ENCODE assay signal across 8 cellular contexts in genomic region chr1:23177031-23177430, GRCh38. TPM values are rescaled to one million over a fixed set of nuclear protein-coding genes. Genes with fewer than 3 reads are reported as not detected.
DNase-seq lines count a peak whose midpoint lies in the region; ATAC-seq and TF ChIP-seq lines count a peak whose summit lies in the region.

No MANE protein-coding gene starts in this region.

- H2AFZ ChIP-seq in SU-DHL-6 (ENCODE audit: low read depth, low read length, severe bottlenecking) (no peak overlapping the region), fibroblast of lung (ENCODE audit: low read length) (peak overlapping the region; percentile 85)

- DNase-seq in GM06990 (ENCODE audit: extremely low read depth, insufficient read length): no peak
- no peak for DNase-seq in fibroblast of lung (ENCODE audit: low read depth in 2 of 2)
- DNase-seq in prostate gland (ENCODE audit: low spot score): no peak
- DNase-seq in NCI-H1930 (lab: John Stamatoyannopoulos, UW): no peak

- TF ChIP-seq CTCF in GM06990 (IDR thresholded peaks at IDR 0.05; ENCODE audit: insufficient read depth, low read length, poor library complexity, severe bottlenecking) (no peak), SU-DHL-6 (IDR thresholded peaks at IDR 0.05; ENCODE audit: insufficient read depth, low read length, poor library complexity, severe bottlenecking) (no peak), fibroblast of lung (conservative IDR thresholded peaks at IDR 0.05 in 1 of 2, IDR thresholded peaks at IDR 0.05 in 1 of 2; ENCODE audit: low read depth in 1 of 2, low read length in 2 of 2) (no peak), prostate gland (IDR thresholded peaks at IDR 0.05) (no peak)

- intact Hi-C loops in prostate gland (cut with DNase I): no loop called here

- H3K9me2 ChIP-seq in SU-DHL-6 (replicated peaks; ENCODE audit: insufficient read depth, low read length): no peaks in the 10 kb centered on the region

- 50% methylated on average over 10 of the region's 10 CpGs for WGBS in prostate gland

- no peaks in the 10 kb centered on the region for H3K36me3 ChIP-seq in GM06990 (ENCODE audit: control insufficient read depth, insufficient read depth, low read length)
- no peaks in the 10 kb centered on the region for H3K36me3 ChIP-seq in SU-DHL-6 (ENCODE audit: low read length)
- H3K36me3 ChIP-seq in fibroblast of lung (ENCODE audit: control insufficient read depth, insufficient read depth, low read length): no peaks in the 10 kb centered on the region
- H3K36me3 ChIP-seq in prostate gland: no peaks in the 10 kb centered on the region

- H3K27ac ChIP-seq in SU-DHL-6 (ENCODE audit: low read depth, low read length) (no peak overlapping the region), fibroblast of lung (ENCODE audit: insufficient read depth, low read length) (peak overlapping the region; percentile 30), prostate gland (peak overlapping the region; percentile 77 to 79)

- H3K4me1 ChIP-seq in fibroblast of lung (ENCODE audit: control insufficient read depth, extremely low read depth, insufficient read depth, low read length) (peaks cover 5% of the 10 kb centered on the region), prostate gland (replicated peaks) (no peaks in the 10 kb centered on the region)

- H3F3A ChIP-seq in SU-DHL-6 (ENCODE audit: insufficient read depth): no peaks in the 10 kb centered on the region

- H3K9me3 ChIP-seq in SU-DHL-6 (ENCODE audit: insufficient read depth, low read length): no peaks in the 10 kb centered on the region
- no peaks in the 10 kb centered on the region for H3K9me3 ChIP-seq in fibroblast of lung (ENCODE audit: control insufficient read depth, insufficient read depth, low read depth, low read length)
- H3K9me3 ChIP-seq in prostate gland: no peaks in the 10 kb centered on the region

- no peaks in the 10 kb centered on the region for H4K20me1 ChIP-seq in SU-DHL-6 (ENCODE audit: low read depth, low read length)
- no peaks in the 10 kb centered on the region for H4K20me1 ChIP-seq in fibroblast of lung (ENCODE audit: control insufficient read depth, extremely low read depth, insufficient read depth, low read length)

- peak overlapping the region; percentile 31 for H3K4me2 ChIP-seq in SU-DHL-6 (ENCODE audit: low read depth, low read length, poor library complexity, severe bottlenecking)
- H3K4me2 ChIP-seq in fibroblast of lung (ENCODE audit: extremely low read depth, insufficient read depth, low read length): peak overlapping the region; percentile 86

- H3K27me3 ChIP-seq in GM06990 (replicated peaks; ENCODE audit: control insufficient read depth, insufficient read depth, low read length) (no peaks in the 10 kb centered on the region), SU-DHL-6 (ENCODE audit: low read length) (no peaks in the 10 kb centered on the region), fibroblast of lung (ENCODE audit: control insufficient read depth, insufficient read depth, low read length) (no peaks in the 10 kb centered on the region), prostate gland (replicated peaks; ENCODE audit: insufficient read depth) (no peaks in the 10 kb centered on the region)

- no peak for TF ChIP-seq POLR2A in prostate gland (IDR thresholded peaks at IDR 0.05)

- peak overlapping the region; percentile 65 for H3K4me3 ChIP-seq in GM06990 (replicated peaks; ENCODE audit: low read depth, low read length)
- no peak overlapping the region for H3K4me3 ChIP-seq in SU-DHL-6 (ENCODE audit: insufficient read depth, low read length, poor library complexity, severe bottlenecking)
- peak overlapping the region; percentile 38 to 63 (median 51) for H3K4me3 ChIP-seq in fibroblast of lung (replicated peaks in 1 of 4; ENCODE audit: control extremely low read depth in 1 of 4, insufficient read depth in 1 of 4, low read depth in 3 of 4, low read length in 4 of 4)
- H3K4me3 ChIP-seq in prostate gland: peak overlapping the region; percentile 43 to 47

- no peak overlapping the region for H3K9ac ChIP-seq in SU-DHL-6 (ENCODE audit: low read length)
- peak overlapping the region; percentile 66 for H3K9ac ChIP-seq in fibroblast of lung (ENCODE audit: insufficient read depth, low read length)

- H3K79me2 ChIP-seq in SU-DHL-6 (ENCODE audit: insufficient read depth, low read length) (no peaks in the 10 kb centered on the region), fibroblast of lung (ENCODE audit: control insufficient read depth, insufficient read depth, low read length) (no peaks in the 10 kb centered on the region)

- no peak for ATAC-seq in GM18867 (IDR thresholded peaks at IDR 0.05; ENCODE audit: unreplicated experiment)
- no peak for ATAC-seq in GM21390 (IDR thresholded peaks at IDR 0.05; ENCODE audit: unreplicated experiment)
- no peak for ATAC-seq in GM21515 (IDR thresholded peaks at IDR 0.05; ENCODE audit: unreplicated experiment)

RNA-seq across cellular contexts. Expression of gene LUZP1, which starts 8.4 kb away (rescaled TPM):
- total RNA-seq in fibroblast of lung: 15.7 and 18.8 TPM in 2 replicates
- polyA plus RNA-seq in fibroblast of lung: 23.7 and 27.2 TPM in 2 replicates
- 17.7 and 23.6 TPM in 2 replicates for polyA plus RNA-seq in fibroblast of lung (2012)
- 34.6 and 36.6 TPM in 2 replicates for polyA minus RNA-seq in fibroblast of lung (ENCODE audit: low replicate concordance)
- 10 to 100 TPM; 16.9 to 17.5 TPM for total RNA-seq in prostate gland

RNA-seq across cellular contexts. Expression of gene HTR1D, which starts 40.3 kb away (rescaled TPM):
- not detected in 2 replicates for total RNA-seq in fibroblast of lung
- polyA plus RNA-seq in fibroblast of lung: not detected in 2 replicates
- not detected in 2 replicates for polyA plus RNA-seq in fibroblast of lung (2012)
- polyA minus RNA-seq in fibroblast of lung (ENCODE audit: low replicate concordance): not detected in 2 replicates
- total RNA-seq in prostate gland: under 1 TPM; 0.09 to 0.28 TPM
